1 cellular context compared by ENCODE assay signal in the genomic region with DNA sequence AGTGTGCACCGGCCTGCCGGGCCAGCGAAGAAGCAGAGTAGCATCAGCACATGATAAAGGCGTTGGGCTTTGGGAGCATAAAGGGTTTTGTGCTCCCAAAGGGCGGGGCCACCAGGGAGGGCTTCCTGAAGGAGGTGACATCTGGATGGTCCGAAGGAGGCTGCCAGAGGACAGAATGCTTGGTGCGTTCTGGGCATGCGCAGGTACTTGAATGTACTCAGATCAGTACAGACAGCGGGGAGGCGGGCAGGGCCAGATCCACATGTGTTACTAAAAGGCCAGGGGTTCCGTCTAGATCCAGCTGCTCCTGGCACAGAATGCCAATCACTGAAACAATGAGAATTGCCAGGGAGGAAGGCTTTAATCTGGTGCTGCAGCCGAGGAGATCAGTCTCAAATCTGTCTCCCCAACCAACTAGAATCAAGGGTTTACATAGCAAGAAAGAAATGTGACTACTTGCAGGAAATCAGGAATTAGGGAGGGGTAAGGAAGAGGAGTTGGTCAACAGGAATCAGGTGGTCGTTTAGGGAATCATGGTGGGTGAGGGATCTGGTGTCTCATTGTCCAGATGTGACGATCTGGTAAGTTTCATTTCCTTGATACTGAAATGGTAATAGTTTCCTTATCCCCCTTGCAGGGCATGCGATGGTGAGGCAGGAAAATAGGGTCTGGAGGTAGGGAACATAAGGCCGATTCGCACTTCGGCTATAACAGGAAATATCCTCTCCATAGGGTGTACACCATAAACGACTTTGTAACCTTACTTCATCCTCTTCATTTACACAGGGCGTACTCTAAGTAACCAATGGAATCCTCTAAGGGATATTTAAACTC.
TF ChIP-seq lines count a peak whose summit lies in the region.

A gene with protein sequence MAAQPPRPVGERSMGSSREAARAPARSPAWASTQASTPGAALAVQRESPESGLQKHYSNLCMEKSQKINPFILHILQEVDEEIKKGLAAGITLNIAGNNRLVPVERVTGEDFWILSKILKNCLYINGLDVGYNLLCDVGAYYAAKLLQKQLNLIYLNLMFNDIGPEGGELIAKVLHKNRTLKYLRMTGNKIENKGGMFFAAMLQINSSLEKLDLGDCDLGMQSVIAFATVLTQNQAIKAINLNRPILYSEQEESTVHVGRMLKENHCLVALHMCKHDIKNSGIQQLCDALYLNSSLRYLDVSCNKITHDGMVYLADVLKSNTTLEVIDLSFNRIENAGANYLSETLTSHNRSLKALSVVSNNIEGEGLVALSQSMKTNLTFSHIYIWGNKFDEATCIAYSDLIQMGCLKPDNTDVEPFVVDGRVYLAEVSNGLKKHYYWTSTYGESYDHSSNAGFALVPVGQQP (minus strand): TSS at position 61 of the 834 bp plus-strand sequence. CDS start 356 bp downstream, outside the sequence.
A gene (plus strand): TSS at position 27 of the 834 bp plus-strand sequence. CDS start 9,052 bp downstream, outside the sequence.

TF ChIP-seq in HepG2, 621 proteins besides CTCF, POLR2A, EP300 and RAD21:
- TF ChIP-seq AGO1 (IDR thresholded peaks at IDR 0.05; ENCODE audit: low read depth, low read length, poor library complexity, severe bottlenecking) (no peak), BORCS8-MEF2B (CRISPR knock-in tag; IDR thresholded peaks at IDR 0.05) (no peak), ZNF549 (CRISPR knock-in tag; IDR thresholded peaks at IDR 0.05) (no peak)
- TF ChIP-seq, protein P1, sequence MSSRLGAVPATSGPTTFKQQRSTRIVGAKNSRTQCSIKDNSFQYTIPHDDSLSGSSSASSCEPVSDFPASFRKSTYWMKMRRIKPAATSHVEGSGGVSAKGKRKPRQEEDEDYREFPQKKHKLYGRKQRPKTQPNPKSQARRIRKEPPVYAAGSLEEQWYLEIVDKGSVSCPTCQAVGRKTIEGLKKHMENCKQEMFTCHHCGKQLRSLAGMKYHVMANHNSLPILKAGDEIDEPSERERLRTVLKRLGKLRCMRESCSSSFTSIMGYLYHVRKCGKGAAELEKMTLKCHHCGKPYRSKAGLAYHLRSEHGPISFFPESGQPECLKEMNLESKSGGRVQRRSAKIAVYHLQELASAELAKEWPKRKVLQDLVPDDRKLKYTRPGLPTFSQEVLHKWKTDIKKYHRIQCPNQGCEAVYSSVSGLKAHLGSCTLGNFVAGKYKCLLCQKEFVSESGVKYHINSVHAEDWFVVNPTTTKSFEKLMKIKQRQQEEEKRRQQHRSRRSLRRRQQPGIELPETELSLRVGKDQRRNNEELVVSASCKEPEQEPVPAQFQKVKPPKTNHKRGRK (CRISPR knock-in tag; IDR thresholded peaks at IDR 0.05): no peak
